In genomic region chr9:126221480-126221879, GRCh38 we compare ENCODE assay signal across 26 cellular contexts.
"Had no signal": no experiment of that assay in that cellular context is flagged by ENCODE, and none has a peak within 500 bp of the region (broad histone marks: within the 10 kb centered on the region; RNA-seq: fewer than 3 reads in every experiment).

No MANE protein-coding gene starts in this region.

- H3K27me3 ChIP-seq: hepatocyte had no signal

- H3K4me1 Mint-ChIP-seq: immature natural killer cell, mesothelial cell of epicardium had no signal

- FAIRE-seq: colon, endothelial cell of umbilical vein, frontal cortex, kidney had no signal

- H3K4me3 Mint-ChIP-seq: immature natural killer cell, mesothelial cell of epicardium had no signal

- H3K36me3 Mint-ChIP-seq: immature natural killer cell had no signal

- H3K79me2 ChIP-seq: hepatocyte had no signal

- H3K4me3 ChIP-seq: coronary artery, dorsolateral prefrontal cortex, esophagus muscularis mucosa, gastroesophageal sphincter, heart left ventricle, hepatocyte, left lung, lower lobe of right lung, mucosa of descending colon had no signal

- H3K27ac ChIP-seq: coronary artery, dorsolateral prefrontal cortex, esophagus muscularis mucosa, foreskin keratinocyte, gastroesophageal sphincter, heart left ventricle, hepatocyte, left lung, lower lobe of right lung had no signal

- H3K9me3 ChIP-seq: left lung, lower lobe of right lung, mucosa of descending colon had no signal

- H3K9me3 Mint-ChIP-seq: immature natural killer cell had no signal

- H3K27ac Mint-ChIP-seq: immature natural killer cell, mesothelial cell of epicardium, naive B cell had no signal

- H2AFZ ChIP-seq: hepatocyte had no signal

- ATAC-seq: foreskin keratinocyte, gastroesophageal sphincter, heart left ventricle, left colon, left lung, left ventricle myocardium superior, lower lobe of right lung, mucosa of descending colon had no signal

- DNase-seq: dermis blood vessel endothelial cell; dorsolateral prefrontal cortex; effector CD4-positive, alpha-beta T cell; effector memory CD4-positive, alpha-beta T cell; foreskin keratinocyte; heart left ventricle; hypothalamus; immature natural killer cell; islet precursor cell; kidney; kidney glomerular epithelial cell; left colon; left lung; left ventricle myocardium superior; lower lobe of right lung; mesenchymal stem cell; mucosa of descending colon; naive B cell had no signal

- H3K4me1 ChIP-seq: foreskin keratinocyte, gastroesophageal sphincter, left lung had no signal

- H3K4me2 ChIP-seq: hepatocyte had no signal

- H3K36me3 ChIP-seq: esophagus muscularis mucosa, gastroesophageal sphincter, heart left ventricle, left lung, lower lobe of right lung had no signal
